In genomic region chr20:36196676-36197075, GRCh38 we compare ENCODE assay signal across 20 cellular contexts. TPM values are rescaled to one million over a fixed set of nuclear protein-coding genes. Genes with fewer than 3 reads are reported as not detected.
DNase-seq lines count a peak whose midpoint lies in the region; ATAC-seq and TF ChIP-seq lines count a peak whose summit lies in the region.
"Had no signal": no experiment of that assay in that cellular context is flagged by ENCODE, and none has a peak within 500 bp of the region (broad histone marks: within the 10 kb centered on the region; RNA-seq: fewer than 3 reads in every experiment).

No MANE protein-coding gene starts in this region.

- peak overlapping the region; percentile 57 for H3K27ac ChIP-seq in WERI-Rb-1
- H3K27ac ChIP-seq: 22Rv1, BLaER1, C4-2B had no signal

- no peaks in the 10 kb centered on the region for H3K9me3 ChIP-seq in WERI-Rb-1 (ENCODE audit: severe bottlenecking)
- H3K9me3 ChIP-seq: BLaER1, Caco-2 had no signal

- no peak overlapping the region for H3K4me3 ChIP-seq in WERI-Rb-1 (ENCODE audit: low read depth, low read length)
- H3K4me3 ChIP-seq: BLaER1, GM12878, GM23338 had no signal

- no peak for TF ChIP-seq CTCF in WERI-Rb-1 (IDR thresholded peaks at IDR 0.05; ENCODE audit: low read depth, low read length)

- H3K27me3 ChIP-seq in WERI-Rb-1 (ENCODE audit: insufficient read depth, low read depth, severe bottlenecking) = no peaks in the 10 kb centered on the region
- H3K27me3 ChIP-seq: BLaER1 had no signal

- H3K36me3 ChIP-seq in WERI-Rb-1 = peaks cover 5% of the 10 kb centered on the region; the same call in 1 of the 2 replicates

- intact Hi-C loops in Right ventricle myocardium inferior (cut with DNase I) (no loop called here), cardiac septum (cut with DNase I) (loop anchor here (5.0 kb wide), 1 partner anchor 54 kb away; no protein-coding TSS in a partner anchor), left ventricle myocardium superior (cut with micrococcal nuclease) (loop anchor here (5.0 kb wide), 1 partner anchor 39 kb away; no protein-coding TSS in a partner anchor)

- DNase-seq in Right ventricle myocardium inferior (ENCODE audit: missing footprints) = no peak
- no peak for DNase-seq in cardiac septum (ENCODE audit: low spot score)
- DNase-seq in WERI-Rb-1 = no peak
- peak; percentile 43 for DNase-seq in left ventricle myocardium superior
- no peak for DNase-seq in iPS-NIHi7 (ENCODE audit: extremely low spot score)
- DNase-seq: Caco-2; CD4-positive, CD25-positive, alpha-beta regulatory T cell; CD8-positive, alpha-beta T cell; DMS 273 treated with DMSO at 0.1 percent for 48 hours; DMS79; EL; GDM1; H9 had no signal

- ATAC-seq in Right ventricle myocardium inferior (peak; percentile 69), left ventricle myocardium superior (peak; percentile 76), HG03039 (IDR thresholded peaks at IDR 0.05; ENCODE audit: unreplicated experiment) (no peak)
- ATAC-seq: CD8-positive, alpha-beta T cell; GM12878; GM23338; HCT116 had no signal

RNA-seq across cellular contexts. Expression of gene AAR2, which starts 39.6 kb away (rescaled TPM):
- 13.7 TPM for total RNA-seq in Right ventricle myocardium inferior
- 14.7 TPM for total RNA-seq in cardiac septum
- total RNA-seq in left ventricle myocardium superior = 14.8 TPM

RNA-seq across cellular contexts. Expression of gene EPB41L1, which starts 42.1 kb away (rescaled TPM):
- total RNA-seq in Right ventricle myocardium inferior = 21.5 TPM
- total RNA-seq in cardiac septum = 21.8 TPM
- 19.6 TPM for total RNA-seq in left ventricle myocardium superior
